19 cellular contexts compared by ENCODE assay signal in the genomic region with DNA sequence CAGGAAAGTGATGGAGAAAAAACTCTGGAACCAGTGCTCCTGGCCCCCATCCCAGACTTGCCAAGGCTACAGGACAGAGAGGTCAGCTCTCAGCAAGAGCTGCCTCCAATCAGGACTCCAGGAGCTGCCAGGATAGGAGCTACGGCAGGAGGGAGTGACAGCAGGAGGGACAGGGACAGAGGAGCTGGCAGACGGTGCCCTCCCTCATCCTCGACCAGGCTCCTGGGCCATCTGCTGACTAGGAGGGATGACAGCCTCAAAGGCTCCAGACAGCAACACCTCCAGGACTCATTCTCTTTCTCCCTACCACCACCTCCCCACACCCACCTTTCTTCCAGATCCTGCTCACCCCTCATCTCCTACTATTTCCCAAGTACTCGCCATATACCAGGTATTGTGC. TPM values are rescaled to one million over a fixed set of nuclear protein-coding genes. Genes with fewer than 3 reads are reported as not detected.
"Had no signal": no experiment of that assay in that cellular context is flagged by ENCODE, and none has a peak within 500 bp of the region (broad histone marks: within the 10 kb centered on the region; RNA-seq: fewer than 3 reads in every experiment).

No MANE protein-coding gene starts in this region.

- H3K4me1 ChIP-seq: breast epithelium, gastroesophageal sphincter, heart left ventricle, right lobe of liver, tibial artery had no signal

- H3K9me3 ChIP-seq: breast epithelium, gastroesophageal sphincter, heart left ventricle, right lobe of liver, tibial artery had no signal

- H3K27me3 ChIP-seq: right lobe of liver had no signal

- H3K4me3 ChIP-seq: breast epithelium, gastroesophageal sphincter, heart left ventricle, right lobe of liver, skin epidermis, tibial artery had no signal

- ATAC-seq: activated T-cell treated with anti-CD3 and anti-CD28 coated beads, Interleukin-2, amount 50 U/mL, for 72 hours; gastroesophageal sphincter; heart left ventricle; right lobe of liver; stimulated activated naive CD8-positive, alpha-beta T cell treated with anti-CD3 and anti-CD28 coated beads, Interleukin-15, amount 100 ng/mL, for 72 hours had no signal

- DNase-seq: activated B cell treated with CpG ODN at 0.5 μM for 24 hours; activated CD4-positive, alpha-beta memory T cell treated with anti-CD3 and anti-CD28 coated beads for 36 hours; activated CD4-positive, alpha-beta T cell treated with anti-CD3 and anti-CD28 coated beads for 4 hours; activated effector memory CD4-positive, alpha-beta T cell treated with Interleukin-2 at 50 U/mL for 16 hours; activated naive CD8-positive, alpha-beta T cell treated with anti-CD3 and anti-CD28 coated beads, Interleukin-2, amount 10 ng/mL, durations not matched to agents 7 days and 5 days; activated T-cell treated with anti-CD3 and anti-CD28 coated beads, Interleukin-2, amount 50 U/mL, for 72 hours; amniotic stem cell; cortex of kidney; heart left ventricle; right lobe of liver; stimulated activated CD4-positive, alpha-beta T cell treated with anti-CD3 and anti-CD28 coated beads, Interleukin-1b, Interleukin-23, amount 100 ng/mL, for 48 hours; stimulated activated naive CD8-positive, alpha-beta T cell treated with anti-CD3 and anti-CD28 coated beads, Interleukin-15, amount 100 ng/mL, for 72 hours; T-helper 9 cell; tibial artery had no signal

- H3K27ac ChIP-seq: breast epithelium, epithelial cell of prostate, gastroesophageal sphincter, heart left ventricle, right lobe of liver, skin epidermis, tibial artery had no signal

- H3K36me3 ChIP-seq: breast epithelium, gastroesophageal sphincter, heart left ventricle, right lobe of liver, tibial artery had no signal

RNA-seq across cellular contexts. Expression of gene DLGAP3, which starts 22.7 kb away (rescaled TPM):
- total RNA-seq: urinary bladder had no signal
